1 cellular context compared by ENCODE assay signal in the genomic region with DNA sequence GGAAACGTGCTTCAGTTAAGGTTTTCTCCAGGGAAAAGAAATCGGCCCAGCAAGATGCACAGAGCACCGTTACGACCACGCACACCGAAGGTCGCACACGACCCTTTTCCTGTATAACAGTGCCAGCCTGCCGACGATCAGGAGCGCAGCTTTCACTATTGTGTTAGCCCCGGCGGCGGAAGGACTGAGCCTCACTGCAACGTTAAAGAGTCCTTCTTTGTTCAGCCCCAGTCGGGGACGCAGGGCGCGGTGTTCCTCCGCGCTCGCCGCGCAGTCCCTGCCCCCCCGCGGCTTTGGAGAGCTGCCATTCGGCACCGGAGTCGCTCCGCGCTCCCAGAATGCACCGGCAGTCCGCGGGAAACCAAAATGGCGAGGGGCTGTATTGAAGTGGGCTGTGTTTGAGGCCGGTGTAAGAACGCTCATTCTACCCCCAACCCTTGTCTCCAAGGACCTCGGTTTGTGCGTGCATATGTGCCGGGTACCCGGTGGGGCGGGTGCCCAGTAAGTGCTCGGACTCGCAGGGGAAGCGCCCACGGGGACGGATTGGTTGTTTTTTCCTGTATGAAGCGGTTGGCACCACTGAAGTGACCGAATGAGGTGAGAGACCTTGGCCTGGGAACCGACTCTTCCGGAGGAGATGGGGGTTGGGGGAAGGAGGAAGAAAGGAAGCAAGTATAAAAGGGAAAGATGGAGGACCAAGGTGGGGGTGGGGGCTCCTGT.
A peak's percentile ranks its signal among the peaks of the same experiment; 100 is the strongest.
TF ChIP-seq lines count a peak whose summit lies in the region.

A gene (plus strand): TSS at position 349 of the 720 bp plus-strand sequence. CDS start 244 bp downstream, at position 593.

TF ChIP-seq in GM12878, 131 proteins besides CTCF, POLR2A, EP300 and RAD21 (continued from another document and continues in another):
- TF ChIP-seq TBL1XR1 (IDR thresholded peaks at IDR 0.05; ENCODE audit: low read depth, low read length) (peak; percentile 94), ZZZ3 (IDR thresholded peaks at IDR 0.05; ENCODE audit: control insufficient read depth, insufficient read length, low read depth) (no peak), ZBED1 (IDR thresholded peaks at IDR 0.05; ENCODE audit: borderline replicate concordance) (peak; percentile 94), PML (IDR thresholded peaks at IDR 0.05; ENCODE audit: low read length) (peak; percentile 99), MTA2 (IDR thresholded peaks at IDR 0.05; ENCODE audit: low read depth) (peak; percentile 77), ZNF217 (IDR thresholded peaks at IDR 0.05) (peak; percentile 91), NR2F1 (conservative IDR thresholded peaks at IDR 0.05) (peak; percentile 84), MYC (IDR thresholded peaks at IDR 0.05; ENCODE audit: insufficient read depth, insufficient read length, insufficient replicate concordance, low read length, severe bottlenecking) (peak; percentile 92), DPF2 (IDR thresholded peaks at IDR 0.05) (peak; percentile 95), KLF5 (IDR thresholded peaks at IDR 0.05; ENCODE audit: partially characterized antibody) (peak; percentile 75), NR2C2 (IDR thresholded peaks at IDR 0.05; ENCODE audit: borderline replicate concordance, control insufficient read depth, insufficient read length, low read depth) (no peak), POU2F2 (IDR thresholded peaks at IDR 0.05; ENCODE audit: borderline replicate concordance, low read depth, low read length) (peak; percentile 94), BACH1 (IDR thresholded peaks at IDR 0.05; ENCODE audit: borderline replicate concordance) (peak; percentile 96), SMARCA5 (IDR thresholded peaks at IDR 0.05) (peak; percentile 99), RBBP5 (conservative IDR thresholded peaks at IDR 0.05) (no peak; the same call in 1 of the 2 replicates), FOS (IDR thresholded peaks at IDR 0.05; ENCODE audit: borderline replicate concordance, extremely low read depth, insufficient read length) (no peak), IKZF1 (conservative IDR thresholded peaks at IDR 0.05) (peak; percentile 95), NFIC (IDR thresholded peaks at IDR 0.05; ENCODE audit: low read depth, low read length) (peak; percentile 80), RUNX3 (IDR thresholded peaks at IDR 0.05; ENCODE audit: low read length) (peak; percentile 91), RB1 (IDR thresholded peaks at IDR 0.05; ENCODE audit: borderline replicate concordance) (peak; percentile 88; the same call in 1 of the 2 replicates), SMAD5 (IDR thresholded peaks at IDR 0.05; ENCODE audit: low read depth) (peak; percentile 94), EGR1 (IDR thresholded peaks at IDR 0.05; ENCODE audit: borderline replicate concordance in 1 of 2, low read depth in 2 of 2, low read length in 2 of 2) (peak; percentile 68 to 76), STAT1 (conservative IDR thresholded peaks at IDR 0.05) (no peak; the same call in none of the 2 replicates), BHLHE40 (IDR thresholded peaks at IDR 0.05; ENCODE audit: borderline replicate concordance in 1 of 2, low read depth in 2 of 2, low read length in 1 of 2) (peak; percentile 81 to 86), PAX5 (IDR thresholded peaks at IDR 0.05; ENCODE audit: borderline replicate concordance, low read depth, low read length) (peak; percentile 63; the same call in 1 of the 2 replicates), ASH2L (IDR thresholded peaks at IDR 0.05; ENCODE audit: borderline replicate concordance, low read depth) (peak; percentile 95), HCFC1 (IDR thresholded peaks at IDR 0.05; ENCODE audit: low read length) (peak; percentile 70)
- TF ChIP-seq, protein P1, sequence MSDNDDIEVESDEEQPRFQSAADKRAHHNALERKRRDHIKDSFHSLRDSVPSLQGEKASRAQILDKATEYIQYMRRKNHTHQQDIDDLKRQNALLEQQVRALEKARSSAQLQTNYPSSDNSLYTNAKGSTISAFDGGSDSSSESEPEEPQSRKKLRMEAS (IDR thresholded peaks at IDR 0.05; ENCODE audit: low read depth, low read length) = peak; percentile 80
- TF ChIP-seq, protein P2, sequence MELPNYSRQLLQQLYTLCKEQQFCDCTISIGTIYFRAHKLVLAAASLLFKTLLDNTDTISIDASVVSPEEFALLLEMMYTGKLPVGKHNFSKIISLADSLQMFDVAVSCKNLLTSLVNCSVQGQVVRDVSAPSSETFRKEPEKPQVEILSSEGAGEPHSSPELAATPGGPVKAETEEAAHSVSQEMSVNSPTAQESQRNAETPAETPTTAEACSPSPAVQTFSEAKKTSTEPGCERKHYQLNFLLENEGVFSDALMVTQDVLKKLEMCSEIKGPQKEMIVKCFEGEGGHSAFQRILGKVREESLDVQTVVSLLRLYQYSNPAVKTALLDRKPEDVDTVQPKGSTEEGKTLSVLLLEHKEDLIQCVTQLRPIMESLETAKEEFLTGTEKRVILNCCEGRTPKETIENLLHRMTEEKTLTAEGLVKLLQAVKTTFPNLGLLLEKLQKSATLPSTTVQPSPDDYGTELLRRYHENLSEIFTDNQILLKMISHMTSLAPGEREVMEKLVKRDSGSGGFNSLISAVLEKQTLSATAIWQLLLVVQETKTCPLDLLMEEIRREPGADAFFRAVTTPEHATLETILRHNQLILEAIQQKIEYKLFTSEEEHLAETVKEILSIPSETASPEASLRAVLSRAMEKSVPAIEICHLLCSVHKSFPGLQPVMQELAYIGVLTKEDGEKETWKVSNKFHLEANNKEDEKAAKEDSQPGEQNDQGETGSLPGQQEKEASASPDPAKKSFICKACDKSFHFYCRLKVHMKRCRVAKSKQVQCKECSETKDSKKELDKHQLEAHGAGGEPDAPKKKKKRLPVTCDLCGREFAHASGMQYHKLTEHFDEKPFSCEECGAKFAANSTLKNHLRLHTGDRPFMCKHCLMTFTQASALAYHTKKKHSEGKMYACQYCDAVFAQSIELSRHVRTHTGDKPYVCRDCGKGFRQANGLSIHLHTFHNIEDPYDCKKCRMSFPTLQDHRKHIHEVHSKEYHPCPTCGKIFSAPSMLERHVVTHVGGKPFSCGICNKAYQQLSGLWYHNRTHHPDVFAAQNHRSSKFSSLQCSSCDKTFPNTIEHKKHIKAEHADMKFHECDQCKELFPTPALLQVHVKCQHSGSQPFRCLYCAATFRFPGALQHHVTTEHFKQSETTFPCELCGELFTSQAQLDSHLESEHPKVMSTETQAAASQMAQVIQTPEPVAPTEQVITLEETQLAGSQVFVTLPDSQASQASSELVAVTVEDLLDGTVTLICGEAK (IDR thresholded peaks at IDR 0.05; ENCODE audit: borderline replicate concordance) = peak; percentile 69
- TF ChIP-seq, protein P3, sequence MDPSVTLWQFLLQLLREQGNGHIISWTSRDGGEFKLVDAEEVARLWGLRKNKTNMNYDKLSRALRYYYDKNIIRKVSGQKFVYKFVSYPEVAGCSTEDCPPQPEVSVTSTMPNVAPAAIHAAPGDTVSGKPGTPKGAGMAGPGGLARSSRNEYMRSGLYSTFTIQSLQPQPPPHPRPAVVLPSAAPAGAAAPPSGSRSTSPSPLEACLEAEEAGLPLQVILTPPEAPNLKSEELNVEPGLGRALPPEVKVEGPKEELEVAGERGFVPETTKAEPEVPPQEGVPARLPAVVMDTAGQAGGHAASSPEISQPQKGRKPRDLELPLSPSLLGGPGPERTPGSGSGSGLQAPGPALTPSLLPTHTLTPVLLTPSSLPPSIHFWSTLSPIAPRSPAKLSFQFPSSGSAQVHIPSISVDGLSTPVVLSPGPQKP (IDR thresholded peaks at IDR 0.05; ENCODE audit: low read depth, low read length) = peak; percentile 72
- TF ChIP-seq, protein P4, sequence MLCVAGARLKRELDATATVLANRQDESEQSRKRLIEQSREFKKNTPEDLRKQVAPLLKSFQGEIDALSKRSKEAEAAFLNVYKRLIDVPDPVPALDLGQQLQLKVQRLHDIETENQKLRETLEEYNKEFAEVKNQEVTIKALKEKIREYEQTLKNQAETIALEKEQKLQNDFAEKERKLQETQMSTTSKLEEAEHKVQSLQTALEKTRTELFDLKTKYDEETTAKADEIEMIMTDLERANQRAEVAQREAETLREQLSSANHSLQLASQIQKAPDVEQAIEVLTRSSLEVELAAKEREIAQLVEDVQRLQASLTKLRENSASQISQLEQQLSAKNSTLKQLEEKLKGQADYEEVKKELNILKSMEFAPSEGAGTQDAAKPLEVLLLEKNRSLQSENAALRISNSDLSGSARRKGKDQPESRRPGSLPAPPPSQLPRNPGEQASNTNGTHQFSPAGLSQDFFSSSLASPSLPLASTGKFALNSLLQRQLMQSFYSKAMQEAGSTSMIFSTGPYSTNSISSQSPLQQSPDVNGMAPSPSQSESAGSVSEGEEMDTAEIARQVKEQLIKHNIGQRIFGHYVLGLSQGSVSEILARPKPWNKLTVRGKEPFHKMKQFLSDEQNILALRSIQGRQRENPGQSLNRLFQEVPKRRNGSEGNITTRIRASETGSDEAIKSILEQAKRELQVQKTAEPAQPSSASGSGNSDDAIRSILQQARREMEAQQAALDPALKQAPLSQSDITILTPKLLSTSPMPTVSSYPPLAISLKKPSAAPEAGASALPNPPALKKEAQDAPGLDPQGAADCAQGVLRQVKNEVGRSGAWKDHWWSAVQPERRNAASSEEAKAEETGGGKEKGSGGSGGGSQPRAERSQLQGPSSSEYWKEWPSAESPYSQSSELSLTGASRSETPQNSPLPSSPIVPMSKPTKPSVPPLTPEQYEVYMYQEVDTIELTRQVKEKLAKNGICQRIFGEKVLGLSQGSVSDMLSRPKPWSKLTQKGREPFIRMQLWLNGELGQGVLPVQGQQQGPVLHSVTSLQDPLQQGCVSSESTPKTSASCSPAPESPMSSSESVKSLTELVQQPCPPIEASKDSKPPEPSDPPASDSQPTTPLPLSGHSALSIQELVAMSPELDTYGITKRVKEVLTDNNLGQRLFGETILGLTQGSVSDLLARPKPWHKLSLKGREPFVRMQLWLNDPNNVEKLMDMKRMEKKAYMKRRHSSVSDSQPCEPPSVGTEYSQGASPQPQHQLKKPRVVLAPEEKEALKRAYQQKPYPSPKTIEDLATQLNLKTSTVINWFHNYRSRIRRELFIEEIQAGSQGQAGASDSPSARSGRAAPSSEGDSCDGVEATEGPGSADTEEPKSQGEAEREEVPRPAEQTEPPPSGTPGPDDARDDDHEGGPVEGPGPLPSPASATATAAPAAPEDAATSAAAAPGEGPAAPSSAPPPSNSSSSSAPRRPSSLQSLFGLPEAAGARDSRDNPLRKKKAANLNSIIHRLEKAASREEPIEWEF (IDR thresholded peaks at IDR 0.05; ENCODE audit: insufficient replicate concordance, low read depth, low read length) = no peak
- TF ChIP-seq, protein P5, sequence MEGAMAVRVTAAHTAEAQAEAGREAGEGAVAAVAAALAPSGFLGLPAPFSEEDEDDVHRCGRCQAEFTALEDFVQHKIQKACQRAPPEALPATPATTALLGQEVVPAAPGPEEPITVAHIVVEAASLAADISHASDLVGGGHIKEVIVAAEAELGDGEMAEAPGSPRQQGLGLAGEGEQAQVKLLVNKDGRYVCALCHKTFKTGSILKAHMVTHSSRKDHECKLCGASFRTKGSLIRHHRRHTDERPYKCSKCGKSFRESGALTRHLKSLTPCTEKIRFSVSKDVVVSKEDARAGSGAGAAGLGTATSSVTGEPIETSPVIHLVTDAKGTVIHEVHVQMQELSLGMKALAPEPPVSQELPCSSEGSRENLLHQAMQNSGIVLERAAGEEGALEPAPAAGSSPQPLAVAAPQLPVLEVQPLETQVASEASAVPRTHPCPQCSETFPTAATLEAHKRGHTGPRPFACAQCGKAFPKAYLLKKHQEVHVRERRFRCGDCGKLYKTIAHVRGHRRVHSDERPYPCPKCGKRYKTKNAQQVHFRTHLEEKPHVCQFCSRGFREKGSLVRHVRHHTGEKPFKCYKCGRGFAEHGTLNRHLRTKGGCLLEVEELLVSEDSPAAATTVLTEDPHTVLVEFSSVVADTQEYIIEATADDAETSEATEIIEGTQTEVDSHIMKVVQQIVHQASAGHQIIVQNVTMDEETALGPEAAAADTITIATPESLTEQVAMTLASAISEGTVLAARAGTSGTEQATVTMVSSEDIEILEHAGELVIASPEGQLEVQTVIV (IDR thresholded peaks at IDR 0.05; ENCODE audit: borderline replicate concordance, partially characterized antibody) = no peak
- TF ChIP-seq, protein P6, sequence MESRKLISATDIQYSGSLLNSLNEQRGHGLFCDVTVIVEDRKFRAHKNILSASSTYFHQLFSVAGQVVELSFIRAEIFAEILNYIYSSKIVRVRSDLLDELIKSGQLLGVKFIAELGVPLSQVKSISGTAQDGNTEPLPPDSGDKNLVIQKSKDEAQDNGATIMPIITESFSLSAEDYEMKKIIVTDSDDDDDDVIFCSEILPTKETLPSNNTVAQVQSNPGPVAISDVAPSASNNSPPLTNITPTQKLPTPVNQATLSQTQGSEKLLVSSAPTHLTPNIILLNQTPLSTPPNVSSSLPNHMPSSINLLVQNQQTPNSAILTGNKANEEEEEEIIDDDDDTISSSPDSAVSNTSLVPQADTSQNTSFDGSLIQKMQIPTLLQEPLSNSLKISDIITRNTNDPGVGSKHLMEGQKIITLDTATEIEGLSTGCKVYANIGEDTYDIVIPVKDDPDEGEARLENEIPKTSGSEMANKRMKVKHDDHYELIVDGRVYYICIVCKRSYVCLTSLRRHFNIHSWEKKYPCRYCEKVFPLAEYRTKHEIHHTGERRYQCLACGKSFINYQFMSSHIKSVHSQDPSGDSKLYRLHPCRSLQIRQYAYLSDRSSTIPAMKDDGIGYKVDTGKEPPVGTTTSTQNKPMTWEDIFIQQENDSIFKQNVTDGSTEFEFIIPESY (IDR thresholded peaks at IDR 0.05) = no peak
- TF ChIP-seq, protein P7, sequence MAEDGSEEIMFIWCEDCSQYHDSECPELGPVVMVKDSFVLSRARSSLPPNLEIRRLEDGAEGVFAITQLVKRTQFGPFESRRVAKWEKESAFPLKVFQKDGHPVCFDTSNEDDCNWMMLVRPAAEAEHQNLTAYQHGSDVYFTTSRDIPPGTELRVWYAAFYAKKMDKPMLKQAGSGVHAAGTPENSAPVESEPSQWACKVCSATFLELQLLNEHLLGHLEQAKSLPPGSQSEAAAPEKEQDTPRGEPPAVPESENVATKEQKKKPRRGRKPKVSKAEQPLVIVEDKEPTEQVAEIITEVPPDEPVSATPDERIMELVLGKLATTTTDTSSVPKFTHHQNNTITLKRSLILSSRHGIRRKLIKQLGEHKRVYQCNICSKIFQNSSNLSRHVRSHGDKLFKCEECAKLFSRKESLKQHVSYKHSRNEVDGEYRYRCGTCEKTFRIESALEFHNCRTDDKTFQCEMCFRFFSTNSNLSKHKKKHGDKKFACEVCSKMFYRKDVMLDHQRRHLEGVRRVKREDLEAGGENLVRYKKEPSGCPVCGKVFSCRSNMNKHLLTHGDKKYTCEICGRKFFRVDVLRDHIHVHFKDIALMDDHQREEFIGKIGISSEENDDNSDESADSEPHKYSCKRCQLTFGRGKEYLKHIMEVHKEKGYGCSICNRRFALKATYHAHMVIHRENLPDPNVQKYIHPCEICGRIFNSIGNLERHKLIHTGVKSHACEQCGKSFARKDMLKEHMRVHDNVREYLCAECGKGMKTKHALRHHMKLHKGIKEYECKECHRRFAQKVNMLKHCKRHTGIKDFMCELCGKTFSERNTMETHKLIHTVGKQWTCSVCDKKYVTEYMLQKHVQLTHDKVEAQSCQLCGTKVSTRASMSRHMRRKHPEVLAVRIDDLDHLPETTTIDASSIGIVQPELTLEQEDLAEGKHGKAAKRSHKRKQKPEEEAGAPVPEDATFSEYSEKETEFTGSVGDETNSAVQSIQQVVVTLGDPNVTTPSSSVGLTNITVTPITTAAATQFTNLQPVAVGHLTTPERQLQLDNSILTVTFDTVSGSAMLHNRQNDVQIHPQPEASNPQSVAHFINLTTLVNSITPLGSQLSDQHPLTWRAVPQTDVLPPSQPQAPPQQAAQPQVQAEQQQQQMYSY (CRISPR knock-in tag; IDR thresholded peaks at IDR 0.05) = no peak
